ENCODE assay signal across 8 cellular contexts in the genomic region with DNA sequence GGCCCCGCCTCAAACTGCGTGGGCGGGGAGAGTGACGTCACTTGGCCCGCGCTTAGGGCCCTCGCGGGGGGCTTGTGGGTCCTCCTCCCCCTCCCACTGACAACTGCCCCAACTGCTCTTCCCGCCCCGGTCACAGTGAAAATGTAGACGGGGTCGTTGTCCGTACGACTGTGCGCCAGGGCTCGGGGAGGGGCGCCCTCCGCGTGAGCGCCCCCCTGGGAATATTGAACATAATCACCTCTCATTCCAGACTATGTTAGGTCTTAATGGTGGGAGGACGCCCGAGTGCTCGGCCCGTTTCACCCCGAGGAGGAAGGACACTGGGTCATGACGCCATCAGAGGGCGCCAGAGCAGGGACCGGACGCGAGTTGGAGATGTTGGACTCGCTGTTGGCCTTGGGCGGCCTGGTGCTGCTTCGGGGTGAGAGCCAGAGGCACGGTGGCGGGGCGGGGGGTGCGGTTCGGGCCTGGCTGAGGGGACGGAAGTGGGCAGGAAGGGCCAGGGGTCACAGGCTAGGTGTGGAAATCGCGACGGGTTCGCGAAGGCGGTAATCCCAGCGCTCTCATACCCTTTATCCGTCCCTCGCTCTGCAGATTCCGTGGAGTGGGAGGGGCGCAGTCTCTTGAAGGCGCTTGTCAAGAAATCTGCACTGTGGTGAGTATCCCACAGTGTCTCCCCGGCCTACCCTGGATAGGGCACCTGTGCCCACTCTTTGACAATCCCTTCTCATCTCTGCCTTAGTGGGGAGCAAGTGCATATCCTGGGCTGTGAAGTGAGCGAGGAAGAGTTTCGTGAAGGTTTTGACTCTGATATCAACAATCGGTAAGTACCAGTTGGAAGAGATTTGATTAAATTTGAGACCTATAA. TPM values are rescaled to one million over a fixed set of nuclear protein-coding genes. Genes with fewer than 3 reads are reported as not detected.
A peak's percentile ranks its signal among the peaks of the same experiment; 100 is the strongest.
DNase-seq lines count a peak whose midpoint lies in the region; ATAC-seq and TF ChIP-seq lines count a peak whose summit lies in the region.

A gene with protein sequence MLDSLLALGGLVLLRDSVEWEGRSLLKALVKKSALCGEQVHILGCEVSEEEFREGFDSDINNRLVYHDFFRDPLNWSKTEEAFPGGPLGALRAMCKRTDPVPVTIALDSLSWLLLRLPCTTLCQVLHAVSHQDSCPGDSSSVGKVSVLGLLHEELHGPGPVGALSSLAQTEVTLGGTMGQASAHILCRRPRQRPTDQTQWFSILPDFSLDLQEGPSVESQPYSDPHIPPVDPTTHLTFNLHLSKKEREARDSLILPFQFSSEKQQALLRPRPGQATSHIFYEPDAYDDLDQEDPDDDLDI (plus strand): TSS at position 40 of the 868 bp plus-strand sequence. CDS start 336 bp downstream, at position 376.

- peak; percentile 75 for DNase-seq in AG09309 (ENCODE audit: low read depth)
- DNase-seq in NCI-H2227 (lab: John Stamatoyannopoulos, UW; ENCODE audit: unreplicated experiment) = peak; percentile 90
- DNase-seq in activated CD4-positive, CD25-positive, alpha-beta regulatory T cell (lab: John Stamatoyannopoulos, UW) = peak; percentile 72 to 80 (median 74)
- DNase-seq in cerebellum (ENCODE audit: low spot score) = peak; percentile 89
- DNase-seq in kidney tubule cell (ENCODE audit: low spot score) = peak; percentile 94
- peak; percentile 93 for DNase-seq in stimulated activated CD4-positive, alpha-beta T cell treated with anti-CD3 and anti-CD28 coated beads, Interleukin-1b, Interleukin-23, amount 100 ng/mL, for 48 hours

- peak within 1 kb of the TSS; percentile 79 for H3K4me3 ChIP-seq in AG09309 (ENCODE audit: control insufficient read depth, low read depth, low read length)

- peak; percentile 29 for TF ChIP-seq CTCF in AG09309 (IDR thresholded peaks at IDR 0.05; ENCODE audit: control insufficient read depth, insufficient read depth, low read depth, low read length, missing control alignments)

- ATAC-seq in GM18873 (IDR thresholded peaks at IDR 0.05; ENCODE audit: low FRiP score, unreplicated experiment) = peak; percentile 36
- peak; percentile 53 for ATAC-seq in HG03135 (IDR thresholded peaks at IDR 0.05; ENCODE audit: unreplicated experiment)

RNA-seq across cellular contexts. Expression of the gene that starts here (rescaled TPM):
- total RNA-seq in cerebellum = 20.0 TPM

Comparison
In these comparisons a context has a peak if more than half of its experiments do, and no peak if none do; other contexts are left out.
1. Peak in every context shown above with its lines: DNase-seq, ATAC-seq and H3K4me3 ChIP-seq.